Comparison of ENCODE assay signal across 8 cellular contexts in the genomic region with DNA sequence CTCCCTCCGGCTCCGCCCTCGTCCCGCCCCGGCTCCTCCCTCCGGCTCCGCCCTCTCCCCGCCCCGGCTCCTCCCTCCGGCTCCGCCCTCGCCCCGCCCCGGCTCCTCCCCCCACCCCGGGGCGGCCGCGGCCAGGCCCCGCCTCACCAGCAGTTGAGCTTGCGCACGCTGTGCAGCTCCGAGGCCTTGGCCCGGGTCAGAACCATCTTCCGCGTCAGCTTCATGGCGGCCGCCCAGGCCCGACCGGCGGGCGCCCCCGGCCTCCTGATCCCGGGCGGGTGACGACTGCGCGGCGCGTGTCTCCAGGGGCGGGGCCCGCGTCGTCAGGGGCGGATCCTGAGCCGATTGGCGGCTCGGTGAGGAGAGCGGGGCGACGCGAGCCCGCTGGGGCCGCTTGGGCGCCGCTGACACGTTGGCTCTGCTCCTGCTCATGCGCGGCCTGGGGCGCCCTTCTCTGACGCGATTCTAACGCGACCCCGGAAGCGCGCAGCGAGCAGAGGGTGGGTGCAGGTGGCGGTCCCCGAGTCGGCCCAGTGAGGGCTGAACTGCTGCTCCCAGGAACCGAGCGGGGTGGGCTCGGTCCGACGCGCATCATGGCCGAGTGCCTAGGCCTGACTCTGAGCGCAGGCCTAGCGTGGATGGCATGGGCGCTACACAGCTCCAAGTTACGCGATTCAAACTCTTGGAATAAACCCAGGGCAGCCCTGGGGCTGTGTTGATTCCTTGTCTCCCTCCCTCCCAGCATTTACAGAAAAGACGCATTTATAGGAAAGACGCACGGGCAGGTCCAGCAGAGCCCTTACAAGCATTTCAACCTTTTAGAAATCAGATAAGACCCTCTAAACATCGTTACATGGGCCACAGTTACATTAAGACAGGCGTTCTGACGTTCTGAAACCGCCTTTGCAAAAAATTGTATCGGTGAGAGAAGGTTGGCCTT. TPM values are rescaled to one million over a fixed set of nuclear protein-coding genes. Genes with fewer than 3 reads are reported as not detected.
DNase-seq lines count a peak whose midpoint lies in the region; ATAC-seq and TF ChIP-seq lines count a peak whose summit lies in the region.

TSS of gene CFAP410 (minus strand) at position 420 of the 940 bp plus-strand sequence. CDS start at position 224, 196 bp downstream.

- peak; percentile 98 for DNase-seq in ELF-1 (ENCODE audit: low read depth, low spot score)
- DNase-seq in H7: peak; percentile 100
- peak; percentile 90 for DNase-seq in RWPE2 (ENCODE audit: low spot score)
- peak; percentile 95 for DNase-seq in activated T-helper 2 cell treated with anti-CD3 and anti-CD28 coated beads, Interferon-gamma antibody, Interleukin-2, Interleukin-4, amounts not matched to agents 10 μg/mL and 5 μg/mL and 100 μg/mL, durations not matched to agents 14 hours and 24 hours and 36 hours (ENCODE audit: low spot score)
- DNase-seq in fibroblast of peridontal ligament (ENCODE audit: extremely low read depth): peak; percentile 91
- DNase-seq in natural killer cell: peak; percentile 96
- DNase-seq in stimulated activated naive CD4-positive, alpha-beta T cell (lab: John Stamatoyannopoulos, UW): peak; percentile 93 to 97 (median 94)

- H3K9me3 ChIP-seq in Loucy (ENCODE audit: insufficient read depth, low read depth, low read length) (no peaks in the 10 kb centered on the region), RWPE2 (ENCODE audit: severe bottlenecking) (no peaks in the 10 kb centered on the region)

- no peaks in the 10 kb centered on the region; the same call in 1 of the 2 replicates for H3K36me3 ChIP-seq in H7 (replicated peaks; ENCODE audit: control insufficient read depth, insufficient read depth, low read length)
- H3K36me3 ChIP-seq in Loucy (ENCODE audit: insufficient read depth, low read length): no peaks in the 10 kb centered on the region
- H3K36me3 ChIP-seq in RWPE2 (ENCODE audit: low read depth): no peaks in the 10 kb centered on the region

- peak; percentile 88 for ATAC-seq in RWPE2 (ENCODE audit: low read depth)
- ATAC-seq in natural killer cell: peak; percentile 85 to 93 (median 85)

- no peaks in the 10 kb centered on the region for H3K9me2 ChIP-seq in Loucy (replicated peaks; ENCODE audit: low read depth, low read length)

- H3F3A ChIP-seq in Loucy (ENCODE audit: low read depth): peaks cover 10% of the 10 kb centered on the region; the same call in 1 of the 2 replicates

- H2AFZ ChIP-seq in Loucy (ENCODE audit: low read length): peak within 1 kb of the TSS; percentile 82

- peaks cover 15% of the 10 kb centered on the region for H3K4me1 ChIP-seq in Loucy (ENCODE audit: insufficient read depth, low read length, poor library complexity, severe bottlenecking)
- no peaks in the 10 kb centered on the region for H3K4me1 ChIP-seq in RWPE2 (ENCODE audit: insufficient read depth, poor library complexity, severe bottlenecking)

- peak within 1 kb of the TSS; percentile 91 for H3K27ac Mint-ChIP-seq in activated T-helper 2 cell treated with anti-CD3 and anti-CD28 coated beads, Interferon-gamma antibody, Interleukin-2, Interleukin-4, amounts not matched to agents 10 μg/mL and 5 μg/mL and 100 μg/mL, durations not matched to agents 14 hours and 24 hours and 36 hours
- H3K27ac Mint-ChIP-seq in natural killer cell: peak within 1 kb of the TSS; percentile 97

- H3K27me3 ChIP-seq in H7 (ENCODE audit: control insufficient read depth, insufficient read depth, low read length) (no peaks in the 10 kb centered on the region), Loucy (ENCODE audit: insufficient read depth, low read length, poor library complexity, severe bottlenecking) (no peaks in the 10 kb centered on the region), RWPE2 (ENCODE audit: insufficient read depth, poor library complexity, severe bottlenecking) (no peaks in the 10 kb centered on the region)

- peak within 1 kb of the TSS; percentile 93 for H3K4me3 Mint-ChIP-seq in activated T-helper 2 cell treated with anti-CD3 and anti-CD28 coated beads, Interferon-gamma antibody, Interleukin-2, Interleukin-4, amounts not matched to agents 10 μg/mL and 5 μg/mL and 100 μg/mL, durations not matched to agents 14 hours and 24 hours and 36 hours (ENCODE audit: low read depth)
- peak within 1 kb of the TSS; percentile 92 for H3K4me3 Mint-ChIP-seq in natural killer cell

- no peaks in the 10 kb centered on the region for H3K27me3 Mint-ChIP-seq in activated T-helper 2 cell treated with anti-CD3 and anti-CD28 coated beads, Interferon-gamma antibody, Interleukin-2, Interleukin-4, amounts not matched to agents 10 μg/mL and 5 μg/mL and 100 μg/mL, durations not matched to agents 14 hours and 24 hours and 36 hours (ENCODE audit: low read depth)
- H3K27me3 Mint-ChIP-seq in natural killer cell (ENCODE audit: low read depth in 2 of 2): no peaks in the 10 kb centered on the region

- no peaks in the 10 kb centered on the region for H4K20me1 ChIP-seq in Loucy (ENCODE audit: insufficient read depth, low read length, poor library complexity, severe bottlenecking)

- H3K4me2 ChIP-seq in Loucy (ENCODE audit: low read depth, low read length, poor library complexity, severe bottlenecking): peak within 1 kb of the TSS; percentile 93

- H3K4me3 ChIP-seq in H7 (ENCODE audit: insufficient read depth, low read depth, low read length) (peak within 1 kb of the TSS; percentile 79), Loucy (ENCODE audit: low read length, poor library complexity, severe bottlenecking) (peak within 1 kb of the TSS; percentile 94), RWPE2 (ENCODE audit: severe bottlenecking) (peak within 1 kb of the TSS; percentile 59)

- H3K9me3 Mint-ChIP-seq in activated T-helper 2 cell treated with anti-CD3 and anti-CD28 coated beads, Interferon-gamma antibody, Interleukin-2, Interleukin-4, amounts not matched to agents 10 μg/mL and 5 μg/mL and 100 μg/mL, durations not matched to agents 14 hours and 24 hours and 36 hours: no peaks in the 10 kb centered on the region
- H3K9me3 Mint-ChIP-seq in natural killer cell: no peaks in the 10 kb centered on the region

- H3K79me2 ChIP-seq in Loucy (ENCODE audit: insufficient read depth, low read length): no peaks in the 10 kb centered on the region

- intact Hi-C loops in activated T-helper 2 cell treated with anti-CD3 and anti-CD28 coated beads, Interferon-gamma antibody, Interleukin-2, Interleukin-4, amounts not matched to agents 10 μg/mL and 5 μg/mL and 100 μg/mL, durations not matched to agents 14 hours and 24 hours and 36 hours (cut with micrococcal nuclease): loop anchor here (2.0 to 5.0 kb wide), 2 partner anchors 38 to 478 kb away; partner anchors contain the start of genes PFKL and SUMO3
- intact Hi-C loops in natural killer cell (cut with micrococcal nuclease): no loop called here

- H3K4me1 Mint-ChIP-seq in activated T-helper 2 cell treated with anti-CD3 and anti-CD28 coated beads, Interferon-gamma antibody, Interleukin-2, Interleukin-4, amounts not matched to agents 10 μg/mL and 5 μg/mL and 100 μg/mL, durations not matched to agents 14 hours and 24 hours and 36 hours (ENCODE audit: low read depth): peaks cover 19% of the 10 kb centered on the region
- H3K4me1 Mint-ChIP-seq in natural killer cell: peaks cover 25% of the 10 kb centered on the region in 2 donors

- peak within 1 kb of the TSS; percentile 89 for H3K9ac ChIP-seq in Loucy (ENCODE audit: low read depth, low read length, poor library complexity, severe bottlenecking)

- peak within 1 kb of the TSS; percentile 81 for H3K27ac ChIP-seq in RWPE2 (ENCODE audit: poor library complexity, severe bottlenecking)

- TF ChIP-seq CTCF in Loucy (conservative IDR thresholded peaks at IDR 0.05; ENCODE audit: low read length) (no peak), RWPE2 (IDR thresholded peaks at IDR 0.05; ENCODE audit: poor library complexity, severe bottlenecking) (no peak), natural killer cell (IDR thresholded peaks at IDR 0.05) (no peak)

- no peaks in the 10 kb centered on the region for H3K36me3 Mint-ChIP-seq in activated T-helper 2 cell treated with anti-CD3 and anti-CD28 coated beads, Interferon-gamma antibody, Interleukin-2, Interleukin-4, amounts not matched to agents 10 μg/mL and 5 μg/mL and 100 μg/mL, durations not matched to agents 14 hours and 24 hours and 36 hours (ENCODE audit: low read depth)
- H3K36me3 Mint-ChIP-seq in natural killer cell: no peaks in the 10 kb centered on the region

RNA-seq across cellular contexts. Expression of gene CFAP410, which starts in this region (rescaled TPM):
- total RNA-seq in H7 (2014; rRNA removed; shearing (Covaris generic)): 17.2 and 20.3 TPM in 2 replicates
- 13.8 and 15.2 TPM in 2 replicates for total RNA-seq in activated T-helper 2 cell treated with anti-CD3 and anti-CD28 coated beads, Interferon-gamma antibody, Interleukin-2, Interleukin-4, amounts not matched to agents 10 μg/mL and 5 μg/mL and 100 μg/mL, durations not matched to agents 14 hours and 24 hours and 36 hours
- total RNA-seq in natural killer cell: 10 to 100 TPM; 43.6 to 47.4 (median 46.7) TPM

Comparison
In these comparisons a context has a peak if more than half of its experiments do, and no peak if none do; other contexts are left out.
1. Peak in every context shown above with its lines: DNase-seq, ATAC-seq, H3K4me3 ChIP-seq and H3K27ac ChIP-seq.